7 cellular contexts compared by ENCODE assay signal in the genomic region with DNA sequence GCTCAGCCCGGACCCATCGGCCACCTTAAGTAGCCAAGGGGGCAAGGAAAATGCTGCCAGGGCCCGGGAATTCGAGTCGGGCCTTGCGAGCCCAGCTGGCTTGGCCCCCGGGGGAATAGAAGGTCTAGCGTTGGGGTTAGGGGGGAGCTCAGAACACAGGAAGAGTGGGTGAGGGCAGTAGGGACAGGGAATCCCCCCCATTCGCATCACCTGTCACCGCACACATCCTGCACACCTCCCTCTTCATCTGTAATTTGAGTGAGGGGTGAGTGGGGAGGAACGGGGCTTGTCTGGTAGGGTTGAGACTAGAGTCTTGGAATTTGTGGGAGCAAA. TPM values are rescaled to one million over a fixed set of nuclear protein-coding genes. Genes with fewer than 3 reads are reported as not detected.
DNase-seq lines count a peak whose midpoint lies in the region; ATAC-seq and TF ChIP-seq lines count a peak whose summit lies in the region.

No MANE protein-coding gene starts in this region.

- H2BK15ac ChIP-seq in H9 (ENCODE audit: low read depth, low read length): no peak overlapping the region

- H3K23ac ChIP-seq in H9 (ENCODE audit: insufficient read length, low read depth, low read length): no peak overlapping the region

- no peak overlapping the region for H4K8ac ChIP-seq in H9 (replicated peaks; ENCODE audit: insufficient read length, low read depth, low read length)

- peaks cover 0 to 4% of the 10 kb centered on the region in 2 experiments; a peak in 1 of 5 replicates for H3K9me3 Mint-ChIP-seq in H9

- H3K56ac ChIP-seq in H9 (ENCODE audit: insufficient read length, low read depth, low read length): no peak overlapping the region

- intact Hi-C loops in right cardiac atrium (cut with DNase I): loop anchor here (2.0 to 10.0 kb wide), 6 partner anchors 90 to 224 kb away; no protein-coding TSS in a partner anchor

- no peak overlapping the region for H4K91ac ChIP-seq in H9 (ENCODE audit: insufficient read length, low read depth, low read length)

- H3K4me2 ChIP-seq in H9 (ENCODE audit: insufficient read depth, insufficient read length, low read length): peak overlapping the region; percentile 70
- H3K4me2 ChIP-seq in smooth muscle cell: peak overlapping the region; percentile 100

- H3K4me1 ChIP-seq in H9 (ENCODE audit: insufficient read depth, low read length) (no peaks in the 10 kb centered on the region), right cardiac atrium (ENCODE audit: control insufficient read depth, insufficient read depth, low read length) (peaks cover 11% of the 10 kb centered on the region), smooth muscle cell (ENCODE audit: low read depth) (peaks cover 32% of the 10 kb centered on the region)

- no peak overlapping the region for H3K18ac ChIP-seq in H9 (ENCODE audit: insufficient read length, low read depth, low read length)

- H2BK20ac ChIP-seq in H9 (ENCODE audit: low read depth, low read length, poor library complexity, severe bottlenecking): no peak overlapping the region

- H4K5ac ChIP-seq in H9 (ENCODE audit: insufficient read length, low read depth, low read length): no peak overlapping the region

- H3K23me2 ChIP-seq in H9 (ENCODE audit: insufficient read length, low read depth, low read length, poor library complexity, severe bottlenecking): peaks cover 19% of the 10 kb centered on the region

- no peak overlapping the region for H2BK12ac ChIP-seq in H9 (ENCODE audit: insufficient read length, low read depth, low read length)

- DNase-seq in H9 (no peak), T-helper 22 cell (ENCODE audit: low read depth) (peak; percentile 8), right cardiac atrium (no peak), smooth muscle cell (lab: John Stamatoyannopoulos, UW; ENCODE audit: unreplicated experiment) (no peak), NCI-H1417 (lab: John Stamatoyannopoulos, UW) (no peak), GM03348 (ENCODE audit: low spot score) (no peak), NCI-H1694 treated with DMSO at 0.1 percent for 48 hours (lab: John Stamatoyannopoulos, UW) (no peak)

- H3K27me3 ChIP-seq in H9 (ENCODE audit: insufficient read depth, low read length) (peaks cover 24% of the 10 kb centered on the region; the same call in 1 of the 2 replicates), right cardiac atrium (ENCODE audit: control insufficient read depth, insufficient read depth) (no peaks in the 10 kb centered on the region), smooth muscle cell (ENCODE audit: low read depth) (no peaks in the 10 kb centered on the region)

- H3K36me3 ChIP-seq in smooth muscle cell (ENCODE audit: low read depth): no peaks in the 10 kb centered on the region

- H2AFZ ChIP-seq in H9 (ENCODE audit: low read length) (no peak overlapping the region), smooth muscle cell (ENCODE audit: low read depth) (peak overlapping the region; percentile 95)

- peak overlapping the region; percentile 68 to 80 for H3K4me3 Mint-ChIP-seq in H9

- TF ChIP-seq CTCF in H9 (conservative IDR thresholded peaks at IDR 0.05) (no peak), smooth muscle cell (IDR thresholded peaks at IDR 0.05; ENCODE audit: borderline replicate concordance, insufficient read depth, poor library complexity, severe bottlenecking) (no peak)

- H3F3A ChIP-seq in smooth muscle cell (ENCODE audit: low read depth): peaks cover 9% of the 10 kb centered on the region

- H3K14ac ChIP-seq in H9 (ENCODE audit: insufficient read depth, low read length): no peak overlapping the region

- H3K79me2 ChIP-seq in H9 (ENCODE audit: insufficient read depth, low read length): no peaks in the 10 kb centered on the region
- H3K79me2 ChIP-seq in smooth muscle cell (ENCODE audit: low read depth): peaks cover 27% of the 10 kb centered on the region

- H3K4me1 Mint-ChIP-seq in H9: peaks cover 21 to 24% of the 10 kb centered on the region in 2 experiments

- H3K4me3 ChIP-seq in right cardiac atrium (ENCODE audit: low read length): peak overlapping the region; percentile 96
- H3K4me3 ChIP-seq in smooth muscle cell: peak overlapping the region; percentile 97

- H3K79me1 ChIP-seq in H9 (ENCODE audit: insufficient read depth, low read depth, low read length, poor library complexity, severe bottlenecking): no peaks in the 10 kb centered on the region

- peak in 1 of 2 donors; percentile 6 for ATAC-seq in right cardiac atrium

- H3K27me3 Mint-ChIP-seq in H9 (ENCODE audit: low read depth): peaks cover 79% of the 10 kb centered on the region

- H3K9ac ChIP-seq in H9 (ENCODE audit: extremely low read depth, insufficient read length, low read length) (no peak overlapping the region), smooth muscle cell (ENCODE audit: low read depth) (no peak overlapping the region)

- H3K36me3 Mint-ChIP-seq in H9 (ENCODE audit: insufficient read depth in 1 of 3, low read depth in 3 of 3): no peaks in the 10 kb centered on the region; a peak in 2 of 7 replicates

- H2BK120ac ChIP-seq in H9 (ENCODE audit: low read depth, low read length, poor library complexity, severe bottlenecking): no peak overlapping the region

- H3K4ac ChIP-seq in H9 (ENCODE audit: low read depth, low read length): no peak overlapping the region

- H3T11ph ChIP-seq in H9 (ENCODE audit: low read length): no peak overlapping the region

- no peaks in the 10 kb centered on the region for H3K9me3 ChIP-seq in H9 (ENCODE audit: control insufficient read depth, low read depth, low read length)
- H3K9me3 ChIP-seq in right cardiac atrium (ENCODE audit: control insufficient read depth, low read length): no peaks in the 10 kb centered on the region
- H3K9me3 ChIP-seq in smooth muscle cell (replicated peaks; ENCODE audit: low read depth): no peaks in the 10 kb centered on the region

- no peak overlapping the region for H3K27ac ChIP-seq in H9 (ENCODE audit: insufficient read length, low read depth, low read length)
- H3K27ac ChIP-seq in right cardiac atrium (ENCODE audit: low read length): peak overlapping the region; percentile 79
- peak overlapping the region; percentile 6 for H3K27ac ChIP-seq in smooth muscle cell (ENCODE audit: low read depth)

- no CpG with 5 or more reads among the region's 11 CpGs for WGBS in H9 (ENCODE audit: extremely low coverage, insufficient read length, low lambda C conversion rate)
- WGBS in right cardiac atrium: 2% methylated on average over 11 of the region's 11 CpGs
- WGBS in smooth muscle cell (ENCODE audit: low lambda C conversion rate): 3% methylated on average over 11 of the region's 11 CpGs

- no peak overlapping the region for H2AK5ac ChIP-seq in H9 (ENCODE audit: insufficient read length, low read length)

- no peak overlapping the region for H3K27ac Mint-ChIP-seq in H9

- no peak overlapping the region for H2BK5ac ChIP-seq in H9 (ENCODE audit: insufficient read length, low read length)

- no peaks in the 10 kb centered on the region for H4K20me1 ChIP-seq in H9 (ENCODE audit: control insufficient read depth, insufficient read depth, insufficient read length)
- peaks cover 32% of the 10 kb centered on the region for H4K20me1 ChIP-seq in smooth muscle cell (ENCODE audit: low read depth)

RNA-seq across cellular contexts. Expression of a gene that starts 0.4 kb away (rescaled TPM):
- total RNA-seq in H9 (2021) (0.57 and 0.64 TPM in 2 replicates), right cardiac atrium (10 to 100 TPM; 16.2 to 26.6 (median 16.8) TPM), smooth muscle cell (8.2 and 12.0 TPM in 2 replicates)
- polyA plus RNA-seq in right cardiac atrium (7.3 TPM), smooth muscle cell (8.7 and 15.7 TPM in 2 replicates)
